In genomic region chr4:181550381-181550780, GRCh38 we compare ENCODE assay signal across 30 cellular contexts.
"Had no signal": no experiment of that assay in that cellular context is flagged by ENCODE, and none has a peak within 500 bp of the region (broad histone marks: within the 10 kb centered on the region; RNA-seq: fewer than 3 reads in every experiment).

No MANE protein-coding gene starts in this region.

- H3K27me3 ChIP-seq: body of pancreas, heart left ventricle, testis, vagina had no signal

- H3K27ac Mint-ChIP-seq: activated CD4-positive, alpha-beta memory T cell treated with anti-CD3 and anti-CD28 coated beads, Interleukin-2, amount 10 ng/mL, durations not matched to agents 7 days and 5 days; activated CD4-positive, alpha-beta T cell treated with anti-CD3 and anti-CD28 coated beads, Interleukin-2, amount 10 ng/mL, durations not matched to agents 24 days and 14 days; activated CD8-positive, alpha-beta memory T cell treated with anti-CD3 and anti-CD28 coated beads, Interleukin-2, amount 10 ng/mL, durations not matched to agents 7 days and 5 days; activated naive CD4-positive, alpha-beta T cell treated with anti-CD3 and anti-CD28 coated beads, Interleukin-2, amount 50 U/mL, for 24 hours; activated T-helper 1 cell treated with anti-CD3 and anti-CD28 coated beads, Interleukin-12 subunit alpha, Interleukin-12 subunit beta, Interleukin-2, Interleukin-4 antibody, amounts not matched to agents 30 ng/mL and 10 ng/mL and 1 ng/mL, durations not matched to agents 14 hours and 24 hours and 36 hours; dendritic cell treated with granulocyte-macrophage colony-stimulating factor and Interleukin-4, amounts not matched to agents 40 ng/mL and 50 ng/mL, for 4 days; naive thymus-derived CD4-positive, alpha-beta T cell; stimulated activated naive B cell treated with anti-CD40 and anti-IgM and Interleukin-4, amounts not matched to agents 10 μg/mL and 1 μg/mL and 100 μg/mL, for 72 hours; T-helper 17 cell; type B pancreatic cell had no signal

- H3K4me1 ChIP-seq: body of pancreas, heart left ventricle, lower lobe of right lung, testis, vagina had no signal

- H3K4me3 ChIP-seq: body of pancreas, heart left ventricle, lower lobe of right lung, testis, vagina had no signal

- DNase-seq: activated CD4-positive, alpha-beta memory T cell treated with anti-CD3 and anti-CD28 coated beads, Interleukin-2, amount 10 ng/mL, durations not matched to agents 7 days and 5 days; activated CD4-positive, alpha-beta T cell treated with anti-CD3 and anti-CD28 coated beads, Interleukin-2, amount 10 ng/mL, durations not matched to agents 24 days and 14 days; activated CD8-positive, alpha-beta memory T cell treated with anti-CD3 and anti-CD28 coated beads, Interleukin-2, amount 10 ng/mL, durations not matched to agents 7 days and 5 days; activated gamma-delta T cell treated with Interleukin-2 at 50 U/mL for 16 hours; activated T-cell treated with anti-CD3 and anti-CD28 coated beads for 4 hours; anterior cingulate cortex; body of pancreas; effector CD4-positive, alpha-beta T cell; heart left ventricle; kidney; lower lobe of right lung; naive thymus-derived CD4-positive, alpha-beta T cell; stimulated activated CD4-positive, alpha-beta T cell treated with anti-CD3 and anti-CD28 coated beads, Interleukin-2, amount 100 ng/mL, for 48 hours; stimulated activated CD8-positive, alpha-beta memory T cell treated with anti-CD3 and anti-CD28 coated beads, Interleukin-4, amount 100 ng/mL, for 48 hours; stimulated activated naive B cell treated with anti-CD40 and anti-IgM and Interleukin-4, amounts not matched to agents 10 μg/mL and 1 μg/mL and 100 μg/mL, for 72 hours; T-helper 17 cell; testis had no signal

- H3K4me1 Mint-ChIP-seq: activated CD4-positive, alpha-beta memory T cell treated with anti-CD3 and anti-CD28 coated beads, Interleukin-2, amount 10 ng/mL, durations not matched to agents 7 days and 5 days; activated CD4-positive, alpha-beta T cell treated with anti-CD3 and anti-CD28 coated beads, Interleukin-2, amount 10 ng/mL, durations not matched to agents 24 days and 14 days; activated CD8-positive, alpha-beta memory T cell treated with anti-CD3 and anti-CD28 coated beads, Interleukin-2, amount 10 ng/mL, durations not matched to agents 7 days and 5 days; activated naive CD4-positive, alpha-beta T cell treated with anti-CD3 and anti-CD28 coated beads, Interleukin-2, amount 50 U/mL, for 24 hours; naive thymus-derived CD4-positive, alpha-beta T cell; neural crest cell; stimulated activated naive B cell treated with anti-CD40 and anti-IgM and Interleukin-4, amounts not matched to agents 10 μg/mL and 1 μg/mL and 100 μg/mL, for 72 hours; T-helper 17 cell had no signal

- H3K27me3 Mint-ChIP-seq: activated CD4-positive, alpha-beta memory T cell treated with anti-CD3 and anti-CD28 coated beads, Interleukin-2, amount 10 ng/mL, durations not matched to agents 7 days and 5 days; activated CD4-positive, alpha-beta T cell treated with anti-CD3 and anti-CD28 coated beads, Interleukin-2, amount 10 ng/mL, durations not matched to agents 24 days and 14 days; activated CD8-positive, alpha-beta memory T cell treated with anti-CD3 and anti-CD28 coated beads, Interleukin-2, amount 10 ng/mL, durations not matched to agents 7 days and 5 days; activated naive CD4-positive, alpha-beta T cell treated with anti-CD3 and anti-CD28 coated beads, Interleukin-2, amount 50 U/mL, for 24 hours; dendritic cell treated with granulocyte-macrophage colony-stimulating factor and Interleukin-4, amounts not matched to agents 40 ng/mL and 50 ng/mL, for 4 days; naive thymus-derived CD4-positive, alpha-beta T cell; stimulated activated naive B cell treated with anti-CD40 and anti-IgM and Interleukin-4, amounts not matched to agents 10 μg/mL and 1 μg/mL and 100 μg/mL, for 72 hours; T-helper 17 cell; type B pancreatic cell had no signal

- H3K4me3 Mint-ChIP-seq: activated CD4-positive, alpha-beta memory T cell treated with anti-CD3 and anti-CD28 coated beads, Interleukin-2, amount 10 ng/mL, durations not matched to agents 7 days and 5 days; activated CD4-positive, alpha-beta T cell treated with anti-CD3 and anti-CD28 coated beads, Interleukin-2, amount 10 ng/mL, durations not matched to agents 24 days and 14 days; activated CD8-positive, alpha-beta memory T cell treated with anti-CD3 and anti-CD28 coated beads, Interleukin-2, amount 10 ng/mL, durations not matched to agents 7 days and 5 days; activated naive CD4-positive, alpha-beta T cell treated with anti-CD3 and anti-CD28 coated beads, Interleukin-2, amount 50 U/mL, for 24 hours; activated T-helper 1 cell treated with anti-CD3 and anti-CD28 coated beads, Interleukin-12 subunit alpha, Interleukin-12 subunit beta, Interleukin-2, Interleukin-4 antibody, amounts not matched to agents 30 ng/mL and 10 ng/mL and 1 ng/mL, durations not matched to agents 14 hours and 24 hours and 36 hours; dendritic cell treated with granulocyte-macrophage colony-stimulating factor and Interleukin-4, amounts not matched to agents 40 ng/mL and 50 ng/mL, for 4 days; naive thymus-derived CD4-positive, alpha-beta T cell; neural crest cell; stimulated activated naive B cell treated with anti-CD40 and anti-IgM and Interleukin-4, amounts not matched to agents 10 μg/mL and 1 μg/mL and 100 μg/mL, for 72 hours; T-helper 17 cell; type B pancreatic cell had no signal

- H3K36me3 Mint-ChIP-seq: activated CD8-positive, alpha-beta memory T cell treated with anti-CD3 and anti-CD28 coated beads, Interleukin-2, amount 10 ng/mL, durations not matched to agents 7 days and 5 days; activated naive CD4-positive, alpha-beta T cell treated with anti-CD3 and anti-CD28 coated beads, Interleukin-2, amount 50 U/mL, for 24 hours; naive thymus-derived CD4-positive, alpha-beta T cell; stimulated activated naive B cell treated with anti-CD40 and anti-IgM and Interleukin-4, amounts not matched to agents 10 μg/mL and 1 μg/mL and 100 μg/mL, for 72 hours; type B pancreatic cell had no signal

- H3K36me3 ChIP-seq: heart left ventricle, lower lobe of right lung, vagina had no signal

- H3K27ac ChIP-seq: body of pancreas, heart left ventricle, lower lobe of right lung, testis, vagina, VCaP had no signal

- H3K9me3 Mint-ChIP-seq: activated CD4-positive, alpha-beta T cell treated with anti-CD3 and anti-CD28 coated beads, Interleukin-2, amount 10 ng/mL, durations not matched to agents 24 days and 14 days; activated T-helper 1 cell treated with anti-CD3 and anti-CD28 coated beads, Interleukin-12 subunit alpha, Interleukin-12 subunit beta, Interleukin-2, Interleukin-4 antibody, amounts not matched to agents 30 ng/mL and 10 ng/mL and 1 ng/mL, durations not matched to agents 14 hours and 24 hours and 36 hours; dendritic cell treated with granulocyte-macrophage colony-stimulating factor and Interleukin-4, amounts not matched to agents 40 ng/mL and 50 ng/mL, for 4 days had no signal

- ATAC-seq: activated CD4-positive, CD25-positive, alpha-beta regulatory T cell treated with anti-CD3 and anti-CD28 coated beads, Interleukin-2, amount 50 U/mL, for 24 hours; activated CD8-positive, alpha-beta memory T cell treated with anti-CD3 and anti-CD28 coated beads, Interleukin-2, amount 10 ng/mL, durations not matched to agents 7 days and 5 days; body of pancreas; esophagus mucosa; heart left ventricle; left lobe of liver; lower lobe of right lung; naive thymus-derived CD4-positive, alpha-beta T cell; sciatic nerve; stimulated activated naive B cell treated with anti-CD40 and anti-IgM and Interleukin-4, amounts not matched to agents 10 μg/mL and 1 μg/mL and 100 μg/mL, for 72 hours; T-helper 17 cell had no signal

- FAIRE-seq: endometrium, frontal cortex, kidney had no signal
